In the genomic region with DNA sequence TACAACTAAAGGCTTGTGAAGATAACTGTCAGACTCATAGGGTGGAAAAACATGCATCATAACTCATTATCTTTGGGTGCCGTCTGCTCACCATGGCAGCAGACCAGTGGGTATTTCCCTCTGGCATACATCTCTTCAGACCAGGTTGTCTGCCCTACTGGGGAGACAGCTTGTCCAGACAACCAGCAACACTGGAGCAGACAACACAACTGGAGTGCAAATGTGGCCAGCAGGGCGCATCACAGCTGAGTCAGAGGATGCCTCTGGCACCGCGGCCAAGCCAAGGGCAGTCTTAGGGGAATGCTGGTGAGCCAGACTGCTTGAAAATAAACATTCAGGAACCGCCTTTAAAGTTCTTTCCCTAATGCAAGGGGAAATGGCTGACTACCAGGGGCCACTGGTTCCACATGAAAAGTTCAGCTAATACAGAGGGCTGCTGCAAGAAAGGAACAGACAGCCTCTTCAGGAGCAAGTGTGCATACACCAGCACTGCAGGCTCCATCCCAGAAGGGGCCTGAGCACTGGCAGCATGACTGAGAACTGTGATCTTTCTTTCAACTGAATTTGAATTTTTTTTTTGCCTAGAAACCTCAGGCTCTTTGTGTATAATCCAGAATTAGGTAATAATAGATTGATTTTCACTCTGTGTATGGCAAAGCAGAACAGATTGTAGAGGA, we compare ENCODE assay signal across 9 cellular contexts.
DNase-seq lines count a peak whose midpoint lies in the region; FAIRE-seq and TF ChIP-seq lines count a peak whose summit lies in the region.
"Had no signal": no experiment of that assay in that cellular context is flagged by ENCODE, and none has a peak within 500 bp of the region (broad histone marks: within the 10 kb centered on the region; RNA-seq: fewer than 3 reads in every experiment).

No MANE protein-coding gene starts in this region.

- no peak overlapping the region for H3K27ac Mint-ChIP-seq in mesothelial cell of epicardium

- no peak overlapping the region for H3K4me3 Mint-ChIP-seq in mesothelial cell of epicardium

- no peaks in the 10 kb centered on the region for H3K4me1 ChIP-seq in endothelial cell of umbilical vein (ENCODE audit: control insufficient read depth, extremely low read depth, insufficient read depth, low read length)
- H3K4me1 ChIP-seq in muscle layer of colon (ENCODE audit: insufficient read depth, low read length) = peaks cover 21% of the 10 kb centered on the region

- H4K20me1 ChIP-seq in endothelial cell of umbilical vein (replicated peaks; ENCODE audit: control insufficient read depth, extremely low read depth, insufficient read depth, low read length) = no peaks in the 10 kb centered on the region

- H3K27me3 ChIP-seq in endothelial cell of umbilical vein (ENCODE audit: control insufficient read depth in 2 of 2, insufficient read depth in 2 of 2, low read length in 2 of 2) = no peaks in the 10 kb centered on the region
- no peaks in the 10 kb centered on the region for H3K27me3 ChIP-seq in muscle layer of colon (ENCODE audit: control insufficient read depth in 1 of 2, insufficient read depth in 2 of 2, low read length in 2 of 2)

- dilution Hi-C loops in endothelial cell of umbilical vein (cut with MboI; ENCODE audit: extremely low pct_ligation_motif_present, low sequenced_read_pairs) = loop anchor here (25.0 kb wide), 1 partner anchor 159 kb away; no protein-coding TSS in a partner anchor

- peak overlapping the region; percentile 49 for H2AFZ ChIP-seq in endothelial cell of umbilical vein (ENCODE audit: low read depth, low read length)

- FAIRE-seq in endothelial cell of umbilical vein (lab: Jason Lieb, UNC) = no peak

- intact Hi-C loops in endothelial cell of umbilical vein (cut with micrococcal nuclease) = no loop called here

- POLR2A ChIA-PET in endothelial cell of umbilical vein (lab: Charles Lee) = no interaction called here

- no peaks in the 10 kb centered on the region for H3K36me3 Mint-ChIP-seq in mesothelial cell of epicardium

- H3K36me3 ChIP-seq in endothelial cell of umbilical vein (ENCODE audit: control insufficient read depth in 2 of 2, extremely low read depth in 1 of 2, insufficient read depth in 2 of 2, low read length in 2 of 2) (no peaks in the 10 kb centered on the region), muscle layer of colon (ENCODE audit: insufficient read depth, low read length) (peaks cover 93% of the 10 kb centered on the region)

- H3K9me3 ChIP-seq in endothelial cell of umbilical vein (replicated peaks; ENCODE audit: control insufficient read depth, insufficient read depth, low read length) (no peaks in the 10 kb centered on the region), muscle layer of colon (ENCODE audit: low read length) (no peaks in the 10 kb centered on the region)

- TF ChIP-seq CTCF in AG10803 (conservative IDR thresholded peaks at IDR 0.05; ENCODE audit: low read length) (peak; percentile 53), LNCAP (IDR thresholded peaks at IDR 0.05) (peak; percentile 9; the same call in 1 of the 2 replicates), endothelial cell of umbilical vein (IDR thresholded peaks at IDR 0.05; ENCODE audit: extremely low read depth in 1 of 2, insufficient read depth in 1 of 2, low read depth in 1 of 2, low read length in 2 of 2) (peak in 1 of 2 donors; percentile 2), mesothelial cell of epicardium (IDR thresholded peaks at IDR 0.05; ENCODE audit: unreplicated experiment) (no peak)

- peaks cover 8% of the 10 kb centered on the region for H3K4me1 Mint-ChIP-seq in mesothelial cell of epicardium

- H3K4me3 ChIP-seq in AG10803 (ENCODE audit: low read length) (no peak overlapping the region), endothelial cell of umbilical vein (replicated peaks in 1 of 3; ENCODE audit: insufficient read depth in 1 of 3, low read depth in 1 of 3, low read length in 3 of 3) (no peak overlapping the region), muscle layer of colon (ENCODE audit: low read depth in 1 of 2, low read length in 2 of 2) (no peak overlapping the region)

- CTCF ChIA-PET in endothelial cell of umbilical vein (lab: Charles Lee) = interaction anchor here (0.5 to 9.0 kb wide), 5 partner anchors 8 to 481 kb away, joined by 3 to 76 read pairs (median 5); no protein-coding TSS in a partner anchor

- H3K4me2 ChIP-seq in endothelial cell of umbilical vein (ENCODE audit: insufficient read depth, low read length) = no peak overlapping the region

- no TSS peak for BruUV-seq in endothelial cell of umbilical vein (replicated peaks; lab: Mats Ljungman, UMichigan)

- no peak for TF ChIP-seq POLR2A in endothelial cell of umbilical vein (IDR thresholded peaks at IDR 0.05; ENCODE audit: low read depth, low read length)

- no peaks in the 10 kb centered on the region for H3K9me3 Mint-ChIP-seq in mesothelial cell of epicardium

- no peaks in the 10 kb centered on the region for H3K27me3 Mint-ChIP-seq in mesothelial cell of epicardium (ENCODE audit: low read depth)

- no peak overlapping the region for H3K27ac ChIP-seq in endothelial cell of umbilical vein (ENCODE audit: insufficient read depth, low read depth, low read length)
- H3K27ac ChIP-seq in muscle layer of colon (ENCODE audit: low read depth, low read length) = peak overlapping the region; percentile 17

- H3K79me2 ChIP-seq in endothelial cell of umbilical vein (ENCODE audit: control insufficient read depth, insufficient read depth, low read length) = no peaks in the 10 kb centered on the region

- H3K9ac ChIP-seq in endothelial cell of umbilical vein (replicated peaks; ENCODE audit: extremely low read depth, insufficient read depth, low read length) (no peak overlapping the region), muscle layer of colon (ENCODE audit: low read length) (no peak overlapping the region)

- DNase-seq in AG10803 (ENCODE audit: low read depth) (peak; percentile 94), endothelial cell of umbilical vein (ENCODE audit: low read depth, low spot score) (peak; percentile 58), GM19238 (ENCODE audit: insufficient read length, low spot score) (no peak), mesothelial cell of epicardium (ENCODE audit: low spot score in 2 of 2, unreplicated experiment in 2 of 2) (no peak)
- DNase-seq in stimulated activated CD4-positive, alpha-beta T cell treated with anti-CD3 and anti-CD28 coated beads, Interleukin-4, amount 100 ng/mL, for 24 hours = no peak
- no peak for DNase-seq in activated effector memory CD4-positive, alpha-beta T cell treated with Interleukin-2 at 50 U/mL for 16 hours
- DNase-seq: activated gamma-delta T cell treated with Interleukin-2 at 50 U/mL for 16 hours had no signal

- H3K9me1 ChIP-seq in endothelial cell of umbilical vein (replicated peaks; ENCODE audit: control insufficient read depth, extremely low read depth, insufficient read depth, low read length) = no peaks in the 10 kb centered on the region

TF ChIP-seq in endothelial cell of umbilical vein, 7 proteins besides CTCF, POLR2A, EP300 and RAD21:
- TF ChIP-seq EZH2 (IDR thresholded peaks at IDR 0.05; ENCODE audit: borderline replicate concordance, low read depth, low read length, severe bottlenecking) (no peak), FOS (IDR thresholded peaks at IDR 0.05; ENCODE audit: borderline replicate concordance, insufficient read depth, low read length) (peak; percentile 59)

Comparison
In these comparisons a context has a peak if more than half of its experiments do, and no peak if none do; other contexts are left out.
1. DNase-seq: peak in AG10803 (single experiment) and endothelial cell of umbilical vein (single experiment); none in stimulated activated CD4-positive, alpha-beta T cell treated with anti-CD3 and anti-CD28 coated beads, Interleukin-4, amount 100 ng/mL, for 24 hours (single experiment), GM19238 (single experiment), activated effector memory CD4-positive, alpha-beta T cell treated with Interleukin-2 at 50 U/mL for 16 hours (single experiment) and mesothelial cell of epicardium (0 of 2).